In the genomic region with DNA sequence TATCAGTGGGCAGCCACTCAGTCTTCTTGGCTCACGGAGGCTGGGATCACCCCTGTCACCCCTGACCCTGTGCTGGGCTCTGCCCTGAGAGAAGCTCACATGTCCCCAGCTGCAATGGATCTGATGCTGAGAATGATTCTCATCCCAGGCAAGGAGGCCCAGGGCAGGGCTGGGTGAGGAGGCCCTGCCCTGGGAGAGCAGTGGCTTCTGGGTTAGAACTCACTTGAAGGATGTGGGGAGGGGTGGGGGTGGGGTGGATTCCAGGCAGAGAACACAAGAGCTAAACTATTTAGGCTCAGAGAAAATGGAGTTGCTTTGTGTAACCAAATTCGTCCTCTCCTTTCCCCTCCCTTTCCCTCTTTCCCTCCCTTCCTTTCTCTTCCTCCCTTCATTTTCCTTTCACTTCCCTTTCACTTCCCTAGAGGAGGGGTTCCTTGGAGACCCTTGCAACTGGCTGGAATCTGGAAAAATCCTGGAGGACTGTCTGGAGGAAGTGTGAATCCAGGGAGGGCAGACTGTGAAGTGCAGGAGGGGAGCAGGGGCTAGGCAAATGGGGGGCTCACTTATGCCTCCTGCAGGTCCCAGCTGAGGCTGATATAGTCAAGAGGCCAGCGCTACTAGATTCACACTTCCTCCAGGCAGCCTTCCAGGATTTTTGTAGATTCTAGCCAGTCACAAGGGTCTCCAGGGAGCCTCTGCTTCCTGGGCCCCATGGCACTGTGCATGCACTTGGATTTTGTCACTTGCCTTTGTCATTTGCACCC, we compare ENCODE assay signal across 28 cellular contexts. TPM values are rescaled to one million over a fixed set of nuclear protein-coding genes. Genes with fewer than 3 reads are reported as not detected.
DNase-seq lines count a peak whose midpoint lies in the region; ATAC-seq, FAIRE-seq and TF ChIP-seq lines count a peak whose summit lies in the region.
"Had no signal": no experiment of that assay in that cellular context is flagged by ENCODE, and none has a peak within 500 bp of the region (broad histone marks: within the 10 kb centered on the region; RNA-seq: fewer than 3 reads in every experiment).

No MANE protein-coding gene starts in this region.

- no peak overlapping the region for H2AFZ ChIP-seq in neural progenitor cell (replicated peaks)
- H2AFZ ChIP-seq: GM23248 had no signal

- no peaks in the 10 kb centered on the region for H3F3A ChIP-seq in neural progenitor cell (ENCODE audit: low read depth)

- no peaks in the 10 kb centered on the region for H3K27me3 ChIP-seq in neural progenitor cell
- H3K27me3 ChIP-seq in naive thymus-derived CD4-positive, alpha-beta T cell (ENCODE audit: control insufficient read depth in 2 of 2, insufficient read depth in 2 of 2, low read length in 2 of 2): no peaks in the 10 kb centered on the region

- POLR2A ChIA-PET in A549 (lab: Yijun Ruan, JAX) (no interaction called here), WTC11 (lab: Charles Lee) (no interaction called here)
- POLR2A ChIA-PET in naive thymus-derived CD4-positive, alpha-beta T cell (lab: Charles Lee): no interaction called here

- DNase-seq in A549 (ENCODE audit: low read depth in 1 of 2, low spot score in 1 of 2) (no peak), WTC11 (ENCODE audit: low spot score) (no peak), endothelial cell (ENCODE audit: low spot score) (no peak), neural progenitor cell (ENCODE audit: low spot score) (peak; percentile 25), substantia nigra (lab: John Stamatoyannopoulos, UW) (no peak), GM10266 (ENCODE audit: extremely low spot score) (no peak)
- no peak for DNase-seq in naive thymus-derived CD4-positive, alpha-beta T cell
- DNase-seq: 8988T; Calu3; GM23248; HCEC 1CT; KBM-7; MV-4-11; NCI-H1105; NCI-H1436 treated with DMSO at 0.1 percent for 48 hours; NCI-H187 treated with DMSO at 0.1 percent for 48 hours; NCI-H524 treated with DMSO at 0.1 percent for 48 hours; NCI-H82; NK-92 treated with Interleukin-12 subunit alpha and Interleukin-12 subunit beta, amount 100 ng/mL, for 24 hours; PC-3; SJCRH30 had no signal

- H3K27ac ChIP-seq in A549 (no peak overlapping the region), neural progenitor cell (no peak overlapping the region), substantia nigra (ENCODE audit: low read depth, low read length, poor library complexity, severe bottlenecking) (no peak overlapping the region)
- H3K27ac ChIP-seq in naive thymus-derived CD4-positive, alpha-beta T cell (ENCODE audit: low read depth, low read length): no peak overlapping the region
- H3K27ac ChIP-seq: GM23248, SJCRH30 had no signal

- 3% methylated on average over 2 of the region's 3 CpGs for WGBS in A549 (ENCODE audit: missing lambda C conversion rate)

- intact Hi-C loops in naive thymus-derived CD4-positive, alpha-beta T cell (cut with micrococcal nuclease): no loop called here

- H3K79me2 ChIP-seq in neural progenitor cell (ENCODE audit: low read depth): no peaks in the 10 kb centered on the region

- no peak for FAIRE-seq in A549 (lab: Jason Lieb, UNC)
- FAIRE-seq: GM18507 had no signal

- H3K9ac ChIP-seq in neural progenitor cell: no peak overlapping the region
- H3K9ac ChIP-seq: GM23248 had no signal

- H3K4me3 ChIP-seq in A549 (no peak overlapping the region), neural progenitor cell (no peak overlapping the region)
- H3K4me3 ChIP-seq in naive thymus-derived CD4-positive, alpha-beta T cell (ENCODE audit: low read length): no peak overlapping the region
- H3K4me3 ChIP-seq: GM23248, SJCRH30 had no signal

- no peak for TF ChIP-seq POLR2A in A549 (IDR thresholded peaks at IDR 0.05; ENCODE audit: low read length)

- CTCF ChIA-PET in A549 (lab: Yijun Ruan, JAX) (interaction anchor here (0.8 kb wide), 1 partner anchor 84 kb away, joined by 3 read pairs; no protein-coding TSS in a partner anchor), WTC11 (lab: Charles Lee) (interaction anchor here (1.1 to 1.6 kb wide), 4 partner anchors 45 to 245 kb away, joined by 3 to 5 read pairs (median 4); no protein-coding TSS in a partner anchor)
- CTCF ChIA-PET in naive thymus-derived CD4-positive, alpha-beta T cell (lab: Charles Lee): no interaction called here

- TF ChIP-seq CTCF in A549 (IDR thresholded peaks at IDR 0.05) (no peak), WTC11 (IDR thresholded peaks at IDR 0.05) (no peak), endothelial cell (IDR thresholded peaks at IDR 0.05; ENCODE audit: unreplicated experiment) (no peak), neural progenitor cell (IDR thresholded peaks at IDR 0.05) (no peak), GM10266 (IDR thresholded peaks at IDR 0.05; ENCODE audit: control insufficient read depth, insufficient read depth, low read depth, missing control alignments) (no peak)

- no peak overlapping the region for H3K4me3 Mint-ChIP-seq in WTC11
- H3K4me3 Mint-ChIP-seq in endothelial cell (ENCODE audit: unreplicated experiment): peak overlapping the region; percentile 1
- H3K4me3 Mint-ChIP-seq in neural progenitor cell: no peak overlapping the region
- no peak overlapping the region for H3K4me3 Mint-ChIP-seq in naive thymus-derived CD4-positive, alpha-beta T cell

- ATAC-seq in A549 (no peak), WTC11 (peak; percentile 60), HG02678 (IDR thresholded peaks at IDR 0.05; ENCODE audit: unreplicated experiment) (no peak)
- ATAC-seq in naive thymus-derived CD4-positive, alpha-beta T cell: no peak
- ATAC-seq: PC-3, SK-N-SH treated with all-trans-retinoic acid at 6 μM for 48 hours had no signal

- H3K27me3 Mint-ChIP-seq in WTC11 (ENCODE audit: low read depth) (no peaks in the 10 kb centered on the region; the same call in 1 of the 2 replicates), endothelial cell (ENCODE audit: unreplicated experiment) (peaks cover 1% of the 10 kb centered on the region), neural progenitor cell (ENCODE audit: insufficient read depth, low read depth) (peaks cover 7% of the 10 kb centered on the region)
- peaks cover 0 to 27% (median 5%) of the 10 kb centered on the region in 5 donors for H3K27me3 Mint-ChIP-seq in naive thymus-derived CD4-positive, alpha-beta T cell

- no peak overlapping the region for H3K4me2 ChIP-seq in A549
- H3K4me2 ChIP-seq in neural progenitor cell: no peak overlapping the region

- no peaks in the 10 kb centered on the region for H3K9me3 ChIP-seq in A549
- H3K9me3 ChIP-seq in neural progenitor cell (ENCODE audit: low read depth): no peaks in the 10 kb centered on the region
- H3K9me3 ChIP-seq in naive thymus-derived CD4-positive, alpha-beta T cell (ENCODE audit: control insufficient read depth in 2 of 3, low read length in 3 of 3): no peaks in the 10 kb centered on the region
- H3K9me3 ChIP-seq: SJCRH30 had no signal

- H3K4me1 Mint-ChIP-seq in WTC11 (peaks cover 10% of the 10 kb centered on the region), endothelial cell (ENCODE audit: unreplicated experiment) (no peaks in the 10 kb centered on the region), neural progenitor cell (peaks cover 4% of the 10 kb centered on the region)
- H3K4me1 Mint-ChIP-seq in naive thymus-derived CD4-positive, alpha-beta T cell: no peaks in the 10 kb centered on the region

- H3K4me1 ChIP-seq in A549 (no peaks in the 10 kb centered on the region), neural progenitor cell (peaks cover 6% of the 10 kb centered on the region)
- H3K4me1 ChIP-seq in naive thymus-derived CD4-positive, alpha-beta T cell (ENCODE audit: control insufficient read depth in 2 of 2, insufficient read depth in 2 of 2, low read length in 2 of 2): no peaks in the 10 kb centered on the region
- H3K4me1 ChIP-seq: SJCRH30 had no signal

- H3K36me3 Mint-ChIP-seq in WTC11 (peaks cover 2% of the 10 kb centered on the region; the same call in 1 of the 2 replicates), endothelial cell (ENCODE audit: low read depth, unreplicated experiment) (no peaks in the 10 kb centered on the region), neural progenitor cell (no peaks in the 10 kb centered on the region)
- H3K36me3 Mint-ChIP-seq in naive thymus-derived CD4-positive, alpha-beta T cell: no peaks in the 10 kb centered on the region

- TF ChIP-seq RAD21 in A549 (conservative IDR thresholded peaks at IDR 0.05 in 1 of 2, IDR thresholded peaks at IDR 0.05 in 1 of 2): no peak

- H3K9me3 Mint-ChIP-seq in WTC11 (no peaks in the 10 kb centered on the region), endothelial cell (ENCODE audit: unreplicated experiment) (no peaks in the 10 kb centered on the region), neural progenitor cell (no peaks in the 10 kb centered on the region)
- H3K9me3 Mint-ChIP-seq in naive thymus-derived CD4-positive, alpha-beta T cell: peaks cover 0 to 6% (median 0%) of the 10 kb centered on the region in 11 donors

- TF ChIP-seq EP300 in A549 (IDR thresholded peaks at IDR 0.05): no peak

- no peaks in the 10 kb centered on the region for H4K20me1 ChIP-seq in neural progenitor cell (ENCODE audit: low read depth)

- no peaks in the 10 kb centered on the region for H3K36me3 ChIP-seq in neural progenitor cell
- H3K36me3 ChIP-seq in naive thymus-derived CD4-positive, alpha-beta T cell (ENCODE audit: control insufficient read depth in 2 of 3, insufficient read depth in 3 of 3, low read length in 3 of 3): no peaks in the 10 kb centered on the region
- H3K36me3 ChIP-seq: SJCRH30 had no signal

- H3K27ac Mint-ChIP-seq in WTC11 (peak overlapping the region; percentile 57; the same call in 1 of the 2 replicates), endothelial cell (ENCODE audit: unreplicated experiment) (no peak overlapping the region), neural progenitor cell (no peak overlapping the region)
- H3K27ac Mint-ChIP-seq in naive thymus-derived CD4-positive, alpha-beta T cell: peak overlapping the region in 1 of 9 donors; percentile 20

TF ChIP-seq in A549, 52 proteins besides CTCF, POLR2A, EP300 and RAD21:
- TF ChIP-seq JUN (IDR thresholded peaks at IDR 0.05) (no peak), ZFP36 (IDR thresholded peaks at IDR 0.05; ENCODE audit: borderline replicate concordance, partially characterized antibody) (peak; percentile 84), GATA3 (IDR thresholded peaks at IDR 0.05; ENCODE audit: borderline replicate concordance) (no peak)
TF ChIP-seq in A549: peak in this region for 1.

TF ChIP-seq in WTC11, 78 proteins besides CTCF, POLR2A, EP300 and RAD21 (continues in another document):
- 0 out of 2 replicates have a peak, but pooled peaks have one; percentile 47 for TF ChIP-seq GTF2I (CRISPR knock-in tag; conservative IDR thresholded peaks at IDR 0.05)

RNA-seq across cellular contexts. Expression of gene IGSF21, which starts 47.0 kb away (rescaled TPM):
- polyA plus RNA-seq in A549 (2011; rRNA removed): not detected in 2 replicates
- not detected in 2 replicates for polyA plus RNA-seq in A549 (2012; cell fraction: cytosol; rRNA removed)
- polyA plus RNA-seq in A549 (2012; cell fraction: nucleus; rRNA removed): not detected in 2 replicates
- polyA plus RNA-seq in A549 (2017; fragmentation: RNase III; extraction: RNeasy Plus Mini Kit Qiagen cat#74134 plus additional on column Dnase treatment): not detected in 3 replicates
- not detected in 2 replicates for polyA minus RNA-seq in A549 (2011; rRNA and poly(A)+ RNA removed)
- total RNA-seq in WTC11 (2021): 28.0 to 30.5 TPM (median 28.5 TPM) in 3 replicates
- total RNA-seq in endothelial cell (ENCODE audit: unreplicated experiment): 4.4 TPM
- 1.7 and 6.9 TPM in 2 replicates for total RNA-seq in neural progenitor cell (ENCODE audit: low replicate concordance)
- not detected for total RNA-seq in naive thymus-derived CD4-positive, alpha-beta T cell
- polyA plus RNA-seq in naive thymus-derived CD4-positive, alpha-beta T cell: not detected
- total RNA-seq: Calu3, GM23248, HT1080, LHCN-M2, MCF 10A, PC-3, SJCRH30 had no signal
- polyA plus RNA-seq: BJ, GM23248 had no signal
